Comparison of ENCODE assay signal across 1 cellular context in the genomic region with DNA sequence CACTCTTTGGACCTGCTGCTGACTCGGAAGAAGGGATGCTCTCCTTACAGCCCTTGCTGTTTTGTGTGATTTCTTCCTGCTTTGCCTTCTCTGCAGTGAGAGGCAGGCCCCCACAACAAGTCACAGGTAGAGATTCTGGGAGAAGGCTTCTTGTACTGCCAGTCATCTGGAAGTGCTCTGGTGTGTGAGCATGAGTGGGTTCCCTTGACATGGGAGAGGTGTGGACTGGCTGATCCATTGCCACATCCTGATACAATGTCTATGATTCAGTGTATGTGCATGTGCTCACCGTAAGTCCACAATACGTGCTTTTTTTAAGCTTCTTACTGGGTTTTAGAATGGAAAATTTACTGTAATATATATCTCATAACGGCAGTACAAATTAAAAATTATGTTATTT.
TF ChIP-seq lines count a peak whose summit lies in the region.

No MANE protein-coding gene starts in this region.

TF ChIP-seq in H1, 55 proteins besides CTCF, POLR2A, EP300 and RAD21:
- no peak for TF ChIP-seq SUZ12 (IDR thresholded peaks at IDR 0.05; ENCODE audit: low read length)
- no peak for TF ChIP-seq SIRT6 (IDR thresholded peaks at IDR 0.05; ENCODE audit: low read length)
- TF ChIP-seq TAF1 (IDR thresholded peaks at IDR 0.05; ENCODE audit: low read depth, low read length): no peak
- TF ChIP-seq FOSL1 (IDR thresholded peaks at IDR 0.05; ENCODE audit: insufficient read depth, low read depth, low read length): no peak
- TF ChIP-seq, protein P1, sequence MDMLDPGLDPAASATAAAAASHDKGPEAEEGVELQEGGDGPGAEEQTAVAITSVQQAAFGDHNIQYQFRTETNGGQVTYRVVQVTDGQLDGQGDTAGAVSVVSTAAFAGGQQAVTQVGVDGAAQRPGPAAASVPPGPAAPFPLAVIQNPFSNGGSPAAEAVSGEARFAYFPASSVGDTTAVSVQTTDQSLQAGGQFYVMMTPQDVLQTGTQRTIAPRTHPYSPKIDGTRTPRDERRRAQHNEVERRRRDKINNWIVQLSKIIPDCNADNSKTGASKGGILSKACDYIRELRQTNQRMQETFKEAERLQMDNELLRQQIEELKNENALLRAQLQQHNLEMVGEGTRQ (IDR thresholded peaks at IDR 0.05; ENCODE audit: low read length): no peak
- no peak for TF ChIP-seq CTBP2 (IDR thresholded peaks at IDR 0.05; ENCODE audit: borderline replicate concordance, insufficient read depth, insufficient read length, low read length)
- no peak for TF ChIP-seq ASH2L (IDR thresholded peaks at IDR 0.05; ENCODE audit: low read length)
- no peak for TF ChIP-seq TCF12 (IDR thresholded peaks at IDR 0.05; ENCODE audit: low read depth, low read length)
- TF ChIP-seq KDM5A (IDR thresholded peaks at IDR 0.05; ENCODE audit: low read length): no peak
- TF ChIP-seq RBBP5 (IDR thresholded peaks at IDR 0.05; ENCODE audit: borderline replicate concordance, low read depth, low read length): no peak
- no peak for TF ChIP-seq KDM1A (IDR thresholded peaks at IDR 0.05; ENCODE audit: borderline replicate concordance, low read length)
- TF ChIP-seq RXRA (IDR thresholded peaks at IDR 0.05; ENCODE audit: insufficient read depth, low read depth, low read length): no peak
- TF ChIP-seq PHF8 (conservative IDR thresholded peaks at IDR 0.05; ENCODE audit: low read depth, low read length): no peak
- TF ChIP-seq GTF2F1 (IDR thresholded peaks at IDR 0.05; ENCODE audit: borderline replicate concordance, low read depth, low read length): no peak
- TF ChIP-seq, protein P2, sequence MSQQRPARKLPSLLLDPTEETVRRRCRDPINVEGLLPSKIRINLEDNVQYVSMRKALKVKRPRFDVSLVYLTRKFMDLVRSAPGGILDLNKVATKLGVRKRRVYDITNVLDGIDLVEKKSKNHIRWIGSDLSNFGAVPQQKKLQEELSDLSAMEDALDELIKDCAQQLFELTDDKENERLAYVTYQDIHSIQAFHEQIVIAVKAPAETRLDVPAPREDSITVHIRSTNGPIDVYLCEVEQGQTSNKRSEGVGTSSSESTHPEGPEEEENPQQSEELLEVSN (IDR thresholded peaks at IDR 0.05): no peak
- no peak for TF ChIP-seq EGR1 (IDR thresholded peaks at IDR 0.05; ENCODE audit: borderline replicate concordance, low read depth, low read length)
- TF ChIP-seq, protein P3, sequence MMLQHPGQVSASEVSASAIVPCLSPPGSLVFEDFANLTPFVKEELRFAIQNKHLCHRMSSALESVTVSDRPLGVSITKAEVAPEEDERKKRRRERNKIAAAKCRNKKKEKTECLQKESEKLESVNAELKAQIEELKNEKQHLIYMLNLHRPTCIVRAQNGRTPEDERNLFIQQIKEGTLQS (IDR thresholded peaks at IDR 0.05; ENCODE audit: insufficient read depth, low read depth, low read length): no peak
- TF ChIP-seq BRCA1 (IDR thresholded peaks at IDR 0.05; ENCODE audit: low read depth, low read length): no peak
- TF ChIP-seq SIX5 (IDR thresholded peaks at IDR 0.05; ENCODE audit: low read depth, low read length): no peak
- no peak for TF ChIP-seq BCL11A (IDR thresholded peaks at IDR 0.05; ENCODE audit: low read depth in 2 of 2, low read length in 2 of 2)
